2 cellular contexts compared by ENCODE assay signal in the genomic region with DNA sequence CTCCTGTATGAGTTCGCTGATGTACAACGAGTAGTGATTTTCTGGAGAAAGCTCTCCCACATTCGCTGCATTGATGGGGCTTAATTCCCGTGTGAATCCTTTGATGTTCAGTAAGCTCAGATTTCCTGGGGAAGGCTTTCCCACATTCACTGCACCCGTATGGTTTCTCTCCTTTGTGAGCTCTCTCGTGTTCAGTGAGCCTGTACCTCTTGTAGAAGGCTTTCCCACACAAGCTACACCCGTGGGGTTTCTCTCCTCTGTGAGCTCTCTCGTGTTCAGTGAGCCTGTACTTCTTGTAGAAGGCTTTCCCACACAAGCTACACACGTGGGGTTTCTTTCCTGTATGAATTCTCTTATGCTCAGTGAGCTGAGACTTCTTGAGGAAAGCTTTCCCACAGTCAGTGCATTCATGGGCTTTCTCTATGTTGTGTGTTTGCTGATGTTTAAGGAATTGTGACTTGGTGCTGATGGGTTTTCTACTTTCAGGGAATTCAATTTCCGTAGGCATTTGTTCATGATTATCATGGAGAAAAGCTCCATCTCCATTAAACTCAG.
TF ChIP-seq lines count a peak whose summit lies in the region.

No MANE protein-coding gene starts in this region.

TF ChIP-seq in GM23338, 12 proteins besides CTCF, POLR2A, EP300 and RAD21:
- no peak for TF ChIP-seq NANOG (IDR thresholded peaks at IDR 0.05; ENCODE audit: borderline replicate concordance)
- peak; percentile 23; the same call in 1 of the 2 replicates for TF ChIP-seq POLR2AphosphoS5 (IDR thresholded peaks at IDR 0.05; ENCODE audit: low read depth)

TF ChIP-seq in GM12878, 131 proteins besides CTCF, POLR2A, EP300 and RAD21:
- TF ChIP-seq CBX5 (IDR thresholded peaks at IDR 0.05; ENCODE audit: low read depth): peak; percentile 70; the same call in 1 of the 2 replicates
- TF ChIP-seq PAX5 (IDR thresholded peaks at IDR 0.05; ENCODE audit: borderline replicate concordance, low read depth, low read length): no peak
TF ChIP-seq in GM12878: peak in this region for 1.
